In the genomic region with DNA sequence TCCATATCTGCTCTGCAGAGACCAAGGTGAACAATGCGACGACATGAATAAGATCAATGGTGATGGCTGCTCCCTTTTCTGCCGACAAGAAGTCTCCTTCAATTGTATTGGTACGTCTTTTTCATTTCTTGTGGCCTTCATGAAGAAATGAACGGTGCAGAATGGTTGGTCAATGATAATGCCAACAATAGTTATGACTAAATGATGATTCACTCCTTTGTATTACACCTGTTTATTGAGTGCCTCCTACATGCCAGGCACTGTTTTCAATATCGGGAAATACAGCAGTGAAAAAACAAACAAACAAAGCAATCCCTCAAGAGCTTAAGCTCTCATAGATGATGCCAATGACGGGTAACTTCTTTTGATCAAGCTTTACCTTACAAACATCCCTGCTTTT, we compare ENCODE assay signal across 23 cellular contexts.
"Had no signal": no experiment of that assay in that cellular context is flagged by ENCODE, and none has a peak within 500 bp of the region (broad histone marks: within the 10 kb centered on the region; RNA-seq: fewer than 3 reads in every experiment).

No MANE protein-coding gene starts in this region.

- H3K9ac ChIP-seq: parathyroid adenoma had no signal

- H3K27ac ChIP-seq: cardiac muscle cell, epithelial cell of prostate, neutrophil, thoracic aorta, vagina had no signal

- H3K4me3 ChIP-seq: cardiac muscle cell, lung, thoracic aorta, vagina had no signal

- H3K27me3 ChIP-seq: neutrophil, vagina had no signal

- H3K4me1 ChIP-seq: vagina had no signal

- ATAC-seq: left lobe of liver; natural killer cell treated with Interleukin-12 subunit alpha and Interleukin-12 subunit beta and Interleukin-15 and Interleukin-18, amount 100 ng/mL, for 72 hours; sciatic nerve; stimulated activated naive B cell treated with anti-CD40 and anti-IgM and Interleukin-4, amounts not matched to agents 10 μg/mL and 1 μg/mL and 100 μg/mL, for 72 hours; T-helper 17 cell had no signal

- H3K36me3 ChIP-seq: cardiac muscle cell, neutrophil, thoracic aorta, vagina had no signal

- DNase-seq: activated B cell treated with CpG ODN at 0.5 μM for 24 hours; activated CD4-positive, alpha-beta memory T cell treated with anti-CD3 and anti-CD28 coated beads for 36 hours; activated CD4-positive, alpha-beta T cell treated with anti-CD3 and anti-CD28 coated beads for 4 hours; activated effector memory CD4-positive, alpha-beta T cell treated with Interleukin-2 at 50 U/mL for 16 hours; activated naive CD4-positive, alpha-beta T cell treated with anti-CD3 and anti-CD28 coated beads for 36 hours; activated naive CD8-positive, alpha-beta T cell treated with anti-CD3 and anti-CD28 coated beads, Interleukin-2, amount 10 ng/mL, durations not matched to agents 7 days and 5 days; activated T-cell treated with anti-CD3 and anti-CD28 coated beads, Interleukin-2, amount 50 U/mL, for 48 hours; amniotic stem cell; cortex of kidney; stimulated activated CD4-positive, alpha-beta T cell treated with anti-CD3 and anti-CD28 coated beads, Interleukin-2, amount 100 ng/mL, for 48 hours; stimulated activated CD8-positive, alpha-beta memory T cell treated with anti-CD3 and anti-CD28 coated beads, Interleukin-4, amount 100 ng/mL, for 48 hours; stimulated activated naive B cell treated with anti-CD40 and anti-IgM and Interleukin-4, amounts not matched to agents 10 μg/mL and 1 μg/mL and 100 μg/mL, for 72 hours; T-helper 17 cell had no signal

- H3K9me3 ChIP-seq: neutrophil, thoracic aorta, vagina had no signal
